In the genomic region with DNA sequence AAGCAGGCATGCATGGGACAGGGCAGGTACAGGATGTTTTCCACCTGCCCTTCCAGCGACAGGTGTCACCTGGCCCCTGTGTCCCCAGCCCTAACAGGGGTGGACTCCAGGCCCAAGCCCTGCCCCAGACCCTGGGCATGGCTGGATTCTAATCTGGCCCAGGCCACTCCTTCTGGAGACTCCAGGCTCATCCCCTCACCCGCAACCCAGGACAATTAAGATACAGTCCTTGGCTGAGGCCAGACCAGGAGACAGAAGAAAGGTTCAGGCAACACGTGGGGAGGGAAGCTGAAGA, we compare ENCODE assay signal across 28 cellular contexts. TPM values are rescaled to one million over a fixed set of nuclear protein-coding genes. Genes with fewer than 3 reads are reported as not detected.
DNase-seq lines count a peak whose midpoint lies in the region; ATAC-seq, FAIRE-seq and TF ChIP-seq lines count a peak whose summit lies in the region.
"Had no signal": no experiment of that assay in that cellular context is flagged by ENCODE, and none has a peak within 500 bp of the region (broad histone marks: within the 10 kb centered on the region; RNA-seq: fewer than 3 reads in every experiment).

No MANE protein-coding gene starts in this region.

- ATAC-seq in Right ventricle myocardium superior (ENCODE audit: poor library complexity) (no peak), psoas muscle (peak in 2 of 4 donors; percentile 1)
- ATAC-seq: foreskin keratinocyte, sciatic nerve had no signal

- H3K27me3 ChIP-seq in left ventricle myocardium inferior (ENCODE audit: low read depth) (peaks cover 5% of the 10 kb centered on the region), esophagus squamous epithelium (no peaks in the 10 kb centered on the region), psoas muscle (ENCODE audit: insufficient read depth in 3 of 3, low read length in 2 of 3) (no peaks in the 10 kb centered on the region), vagina (no peaks in the 10 kb centered on the region)
- H3K27me3 ChIP-seq: foreskin keratinocyte, ovary, thyroid gland had no signal

- H3K27ac ChIP-seq in left ventricle myocardium inferior (replicated peaks) (no peak overlapping the region), esophagus squamous epithelium (peak overlapping the region in 3 of 4 donors; percentile 33 to 58 (median 33)), psoas muscle (peak overlapping the region; percentile 98), vagina (peak overlapping the region; percentile 85)
- H3K27ac ChIP-seq: foreskin keratinocyte, ovary had no signal

- DNase-seq in Right ventricle myocardium superior (peak; percentile 28), left ventricle myocardium inferior (no peak), esophagus squamous epithelium (lab: John Stamatoyannopoulos, UW) (no peak), psoas muscle (no peak), vagina (ENCODE audit: extremely low spot score in 2 of 2) (no peak), GM12892 (ENCODE audit: insufficient read length) (no peak), lower leg skin (ENCODE audit: low spot score in 2 of 2) (no peak)
- DNase-seq in activated naive CD4-positive, alpha-beta T cell treated with Interleukin-2 at 50 U/mL for 16 hours = no peak
- DNase-seq: 8988T; activated CD4-positive, CD25-positive, alpha-beta regulatory T cell treated with anti-CD3 and anti-CD28 coated beads, Interleukin-2, amount 50 U/mL, for 72 hours; activated naive CD4-positive, alpha-beta T cell treated with anti-CD3 and anti-CD28 coated beads for 36 hours; activated T-cell treated with anti-CD3 and anti-CD28 coated beads, Interleukin-2, amount 50 U/mL, for 48 hours; AML-193; DND-41; erythroblast; foreskin keratinocyte; immature natural killer cell; KBM-7; naive B cell; NCI-H1694; NCI-H2171; NCI-H526 treated with DMSO at 0.1 percent for 48 hours; SHP77; SW 1271; thyroid gland had no signal

- H3K4me3 ChIP-seq in left ventricle myocardium inferior = no peak overlapping the region
- H3K4me3 ChIP-seq in esophagus squamous epithelium = no peak overlapping the region
- peak overlapping the region; percentile 7 for H3K4me3 ChIP-seq in psoas muscle
- no peak overlapping the region for H3K4me3 ChIP-seq in vagina
- no peak overlapping the region for H3K4me3 ChIP-seq in lower leg skin (ENCODE audit: low read depth, poor library complexity, severe bottlenecking)
- H3K4me3 ChIP-seq: GM12878, ovary, thyroid gland had no signal

- no peak for FAIRE-seq in GM12892 (lab: Jason Lieb, UNC)
- FAIRE-seq: GM12878 had no signal

- H3K4me1 ChIP-seq in left ventricle myocardium inferior (peaks cover 31% of the 10 kb centered on the region), esophagus squamous epithelium (peaks cover 0 to 86% (median 28%) of the 10 kb centered on the region in 3 donors), psoas muscle (peaks cover 93% of the 10 kb centered on the region), vagina (peaks cover 83% of the 10 kb centered on the region)

- intact Hi-C loops in Right ventricle myocardium superior (cut with DNase I) = no loop called here
- intact Hi-C loops in left ventricle myocardium inferior (cut with micrococcal nuclease) = no loop called here
- intact Hi-C loops in esophagus squamous epithelium (cut with DNase I) = no loop called here
- intact Hi-C loops in psoas muscle (cut with DNase I) = no loop called here
- intact Hi-C loops in vagina (cut with DNase I) = no loop called here
- intact Hi-C loops in lower leg skin (cut with DNase I; ENCODE audit: low total_unique reads) = no loop called here

- H3K36me3 ChIP-seq in left ventricle myocardium inferior (no peaks in the 10 kb centered on the region), esophagus squamous epithelium (no peaks in the 10 kb centered on the region), psoas muscle (ENCODE audit: insufficient read depth in 1 of 2, low read depth in 1 of 2) (no peaks in the 10 kb centered on the region), vagina (no peaks in the 10 kb centered on the region)
- H3K36me3 ChIP-seq: ovary, thyroid gland had no signal

- no peak for TF ChIP-seq CTCF in left ventricle myocardium inferior (IDR thresholded peaks at IDR 0.05; ENCODE audit: borderline replicate concordance)
- TF ChIP-seq CTCF in esophagus squamous epithelium (IDR thresholded peaks at IDR 0.05) = no peak
- no peak for TF ChIP-seq CTCF in psoas muscle (IDR thresholded peaks at IDR 0.05)
- no peak for TF ChIP-seq CTCF in vagina (IDR thresholded peaks at IDR 0.05)
- TF ChIP-seq CTCF in lower leg skin (IDR thresholded peaks at IDR 0.05) = no peak

- WGBS in esophagus squamous epithelium, 2 donors = 17% methylated on average over 1 of the region's 3 CpGs; no CpG with 5 or more reads in 1 of the 2 donors
- WGBS in psoas muscle, 3 donors = 33 to 61% (median 46%) methylated on average over 3 of the region's 3 CpGs
- WGBS in lower leg skin, 2 donors = 70 to 72% methylated on average over 3 of the region's 3 CpGs

- no peak for TF ChIP-seq POLR2A in esophagus squamous epithelium (IDR thresholded peaks at IDR 0.05)
- no peak for TF ChIP-seq POLR2A in vagina (IDR thresholded peaks at IDR 0.05)
- no peak for TF ChIP-seq POLR2A in GM12892 (IDR thresholded peaks at IDR 0.05; ENCODE audit: low read depth, low read length)
- TF ChIP-seq POLR2A in lower leg skin (IDR thresholded peaks at IDR 0.05) = no peak

- no peaks in the 10 kb centered on the region for H3K9me3 ChIP-seq in left ventricle myocardium inferior (replicated peaks)
- no peaks in the 10 kb centered on the region for H3K9me3 ChIP-seq in esophagus squamous epithelium
- H3K9me3 ChIP-seq in psoas muscle = no peaks in the 10 kb centered on the region
- no peaks in the 10 kb centered on the region for H3K9me3 ChIP-seq in vagina
- H3K9me3 ChIP-seq: ovary, thyroid gland had no signal

RNA-seq across cellular contexts. Expression of a gene that starts 9.5 kb away (rescaled TPM):
- 15.7 TPM for total RNA-seq in Right ventricle myocardium superior
- 15.8 TPM for total RNA-seq in left ventricle myocardium inferior
- 10 to 100 TPM; 10.8 to 23.3 (median 15.5) TPM for total RNA-seq in esophagus squamous epithelium
- 1,000 to 10,000 TPM; 1,036 to 1,643 (median 1,260) TPM for total RNA-seq in psoas muscle
- 1,000 to 10,000 TPM in 2 of 3 donors, 100 to 1,000 TPM in 1; 615 to 1,667 (median 1,547) TPM for polyA plus RNA-seq in psoas muscle
- total RNA-seq in vagina = 60.9 TPM
- polyA plus RNA-seq in GM12892 (2012; ENCODE audit: missing spikeins) = 7.0 TPM
- total RNA-seq in lower leg skin = 10 to 100 TPM in 2 of 4 donors, 1 to 10 TPM in 2; 8.4 to 18.2 (median 9.8) TPM

Comparison
In these comparisons a context has a peak if more than half of its experiments do, and no peak if none do; other contexts are left out.
1. RNA of a gene that starts 9.5 kb away (total RNA-seq): 1,036 to 1,643 TPM in psoas muscle; 60.9 TPM in vagina (single experiment), 10.8 to 23.3 TPM in esophagus squamous epithelium, 15.8 TPM in left ventricle myocardium inferior (single experiment), 15.7 TPM in Right ventricle myocardium superior (single experiment) and 8.4 to 18.2 TPM in lower leg skin; every median in the first group is over 10 times any median in the second.